8 cellular contexts compared by ENCODE assay signal in the genomic region with DNA sequence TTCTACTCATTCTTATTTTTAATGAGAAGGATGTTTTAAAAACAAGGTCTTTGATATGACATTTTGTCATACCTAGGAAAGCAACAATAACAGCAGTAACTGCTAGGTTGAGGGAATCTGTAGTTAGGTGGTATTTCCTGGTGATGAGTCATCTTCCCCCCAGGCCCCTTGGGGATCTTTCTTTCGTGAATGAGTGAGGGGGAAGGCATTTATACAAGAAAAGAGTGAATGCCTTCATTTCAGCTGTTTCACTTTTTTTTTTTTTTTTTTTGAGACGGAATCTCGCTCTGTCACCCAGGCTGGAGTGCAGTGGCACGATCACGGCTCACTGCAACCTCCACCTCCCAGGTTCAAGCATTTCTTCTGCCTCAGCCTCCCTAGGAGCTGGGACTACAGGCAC.
DNase-seq lines count a peak whose midpoint lies in the region; ATAC-seq and TF ChIP-seq lines count a peak whose summit lies in the region.

No MANE protein-coding gene starts in this region.

- H3K36me3 ChIP-seq in Loucy (ENCODE audit: insufficient read depth, low read length) = no peaks in the 10 kb centered on the region; the same call in 1 of the 2 replicates

- H3K27me3 ChIP-seq in Loucy (ENCODE audit: insufficient read depth, low read length, poor library complexity, severe bottlenecking) = no peaks in the 10 kb centered on the region

- H4K20me1 ChIP-seq in Loucy (ENCODE audit: insufficient read depth, low read length, poor library complexity, severe bottlenecking) = peaks cover 47% of the 10 kb centered on the region

- H3K27me3 Mint-ChIP-seq in natural killer cell (ENCODE audit: low read depth in 2 of 2) = no peaks in the 10 kb centered on the region

- H3K4me3 ChIP-seq in Loucy (ENCODE audit: low read length, poor library complexity, severe bottlenecking) (peak overlapping the region; percentile 42), choroid plexus epithelial cell (ENCODE audit: low read depth, low read length) (no peak overlapping the region)

- intact Hi-C loops in natural killer cell (cut with micrococcal nuclease) (no loop called here), posterior vena cava (cut with DNase I) (no loop called here)

- H3K9me3 Mint-ChIP-seq in natural killer cell = no peaks in the 10 kb centered on the region

- H3K4me3 Mint-ChIP-seq in natural killer cell = no peak overlapping the region

- H3F3A ChIP-seq in Loucy (ENCODE audit: low read depth) = no peaks in the 10 kb centered on the region; the same call in 1 of the 2 replicates

- peaks cover 42 to 53% of the 10 kb centered on the region in 2 donors for H3K4me1 Mint-ChIP-seq in natural killer cell

- TF ChIP-seq CTCF in Loucy (conservative IDR thresholded peaks at IDR 0.05; ENCODE audit: low read length) (no peak), choroid plexus epithelial cell (conservative IDR thresholded peaks at IDR 0.05; ENCODE audit: low read depth, low read length) (no peak), natural killer cell (IDR thresholded peaks at IDR 0.05) (no peak)

- H3K9ac ChIP-seq in Loucy (ENCODE audit: low read depth, low read length, poor library complexity, severe bottlenecking) = no peak overlapping the region

- peak overlapping the region; percentile 8 to 79 for H3K27ac Mint-ChIP-seq in natural killer cell

- ATAC-seq in natural killer cell (peak in 2 of 3 donors; percentile 51 to 61), HG02938 (IDR thresholded peaks at IDR 0.05; ENCODE audit: unreplicated experiment) (no peak)

- H3K9me2 ChIP-seq in Loucy (replicated peaks; ENCODE audit: low read depth, low read length) = no peaks in the 10 kb centered on the region

- DNase-seq in EH (ENCODE audit: low read depth) = peak; percentile 91
- DNase-seq in choroid plexus epithelial cell (ENCODE audit: low read depth) = peak; percentile 83
- DNase-seq in natural killer cell = no peak
- no peak for DNase-seq in posterior vena cava (ENCODE audit: low spot score)
- DNase-seq in activated CD8-positive, alpha-beta memory T cell treated with anti-CD3 and anti-CD28 coated beads, Interleukin-2, amount 50 U/mL, for 48 hours = no peak
- no peak for DNase-seq in NCI-H748 treated with DMSO at 0.1 percent for 48 hours (lab: John Stamatoyannopoulos, UW)

- no peak overlapping the region for H2AFZ ChIP-seq in Loucy (ENCODE audit: low read length)

- H3K79me2 ChIP-seq in Loucy (ENCODE audit: insufficient read depth, low read length) = peaks cover 90% of the 10 kb centered on the region

- no peaks in the 10 kb centered on the region for H3K9me3 ChIP-seq in Loucy (ENCODE audit: insufficient read depth, low read depth, low read length)

- peaks cover 55% of the 10 kb centered on the region for H3K4me1 ChIP-seq in Loucy (ENCODE audit: insufficient read depth, low read length, poor library complexity, severe bottlenecking)

- peak overlapping the region; percentile 72 for H3K4me2 ChIP-seq in Loucy (ENCODE audit: low read depth, low read length, poor library complexity, severe bottlenecking)

- H3K36me3 Mint-ChIP-seq in natural killer cell = no peaks in the 10 kb centered on the region

Comparison
In these comparisons a context has a peak if more than half of its experiments do, and no peak if none do; other contexts are left out.
1. DNase-seq: peak in EH (single experiment) and choroid plexus epithelial cell (single experiment); none in natural killer cell (single experiment), posterior vena cava (single experiment), activated CD8-positive, alpha-beta memory T cell treated with anti-CD3 and anti-CD28 coated beads, Interleukin-2, amount 50 U/mL, for 48 hours (single experiment) and NCI-H748 treated with DMSO at 0.1 percent for 48 hours (single experiment).